Comparison of ENCODE assay signal across 18 cellular contexts in the genomic region with DNA sequence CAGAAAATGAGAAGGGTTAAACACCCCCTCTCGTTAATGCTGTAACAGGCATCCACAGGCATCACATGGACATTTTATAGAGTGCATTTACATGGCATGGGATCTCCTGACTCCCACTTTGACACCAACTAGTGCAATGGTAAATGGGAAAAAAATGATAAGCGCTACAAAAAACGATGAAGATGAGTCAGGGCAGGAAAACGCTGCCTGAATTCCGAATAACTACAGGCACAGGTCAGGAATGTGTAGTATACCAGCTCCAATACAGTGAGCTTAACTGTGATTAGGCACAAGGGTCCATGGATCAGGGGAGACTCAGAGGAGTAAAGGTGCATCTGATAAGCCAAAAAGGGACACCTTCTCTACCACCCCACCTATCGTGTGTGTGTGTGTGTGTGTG.
"Had no signal": no experiment of that assay in that cellular context is flagged by ENCODE, and none has a peak within 500 bp of the region (broad histone marks: within the 10 kb centered on the region; RNA-seq: fewer than 3 reads in every experiment).

No MANE protein-coding gene starts in this region.

- H3K4me2 ChIP-seq: neural progenitor cell, smooth muscle cell had no signal

- H3K36me3 Mint-ChIP-seq: neural progenitor cell had no signal

- DNase-seq: activated CD4-positive, alpha-beta T cell treated with anti-CD3 and anti-CD28 coated beads for 1 hour; activated CD8-positive, alpha-beta memory T cell treated with anti-CD3 and anti-CD28 coated beads for 24 hours; activated CD8-positive, alpha-beta memory T cell treated with anti-CD3 and anti-CD28 coated beads, Interleukin-2, amount 50 U/mL, for 48 hours; activated effector memory CD4-positive, alpha-beta T cell treated with anti-CD3 and anti-CD28 coated beads, Interleukin-2, amount 50 U/mL, for 16 hours; activated naive CD4-positive, alpha-beta T cell treated with anti-CD3 and anti-CD28 coated beads, Interleukin-2, amount 50 U/mL, for 16 hours; activated T-cell treated with anti-CD3 and anti-CD28 coated beads, Interleukin-2, amount 50 U/mL, for 48 hours; effector memory CD8-positive, alpha-beta T cell; left colon; stimulated activated CD4-positive, alpha-beta T cell treated with anti-CD3 and anti-CD28 coated beads, Interleukin-4, amount 100 ng/mL, for 1 hour; upper lobe of right lung had no signal

- H3K9me3 ChIP-seq: psoas muscle, thoracic aorta, upper lobe of right lung had no signal

- H3K27ac Mint-ChIP-seq: effector memory CD8-positive, alpha-beta T cell; neural progenitor cell; T-helper 1 cell treated with Interleukin-12 subunit alpha and Interleukin-12 subunit beta and Interleukin-4 antibody, amounts not matched to agents 30 μg/mL and 1 μg/mL, for 36 hours had no signal

- H3K9me3 Mint-ChIP-seq: dendritic cell treated with granulocyte-macrophage colony-stimulating factor and Interleukin-4, amounts not matched to agents 40 ng/mL and 50 ng/mL, for 4 days; effector memory CD8-positive, alpha-beta T cell; T-helper 1 cell treated with Interleukin-12 subunit alpha and Interleukin-12 subunit beta and Interleukin-4 antibody, amounts not matched to agents 30 μg/mL and 1 μg/mL, for 36 hours had no signal

- H2AFZ ChIP-seq: neural progenitor cell had no signal

- H3K27me3 ChIP-seq: neural progenitor cell, upper lobe of right lung had no signal

- H3K9ac ChIP-seq: neural progenitor cell had no signal

- H3K27me3 Mint-ChIP-seq: effector memory CD8-positive, alpha-beta T cell had no signal

- ATAC-seq: effector memory CD8-positive, alpha-beta T cell; left colon; upper lobe of right lung had no signal

- H3K27ac ChIP-seq: cardiac muscle cell, neural progenitor cell, psoas muscle, thoracic aorta had no signal

- H3K4me3 Mint-ChIP-seq: dendritic cell treated with granulocyte-macrophage colony-stimulating factor and Interleukin-4, amounts not matched to agents 40 ng/mL and 50 ng/mL, for 4 days; effector memory CD8-positive, alpha-beta T cell; neural progenitor cell; T-helper 1 cell treated with Interleukin-12 subunit alpha and Interleukin-12 subunit beta and Interleukin-4 antibody, amounts not matched to agents 30 μg/mL and 1 μg/mL, for 36 hours had no signal

- H3K36me3 ChIP-seq: cardiac muscle cell, neural progenitor cell, thoracic aorta, upper lobe of right lung had no signal

- H3K4me3 ChIP-seq: cardiac muscle cell, lung, neural progenitor cell, psoas muscle, smooth muscle cell, thoracic aorta, upper lobe of right lung had no signal
